In the genomic region with DNA sequence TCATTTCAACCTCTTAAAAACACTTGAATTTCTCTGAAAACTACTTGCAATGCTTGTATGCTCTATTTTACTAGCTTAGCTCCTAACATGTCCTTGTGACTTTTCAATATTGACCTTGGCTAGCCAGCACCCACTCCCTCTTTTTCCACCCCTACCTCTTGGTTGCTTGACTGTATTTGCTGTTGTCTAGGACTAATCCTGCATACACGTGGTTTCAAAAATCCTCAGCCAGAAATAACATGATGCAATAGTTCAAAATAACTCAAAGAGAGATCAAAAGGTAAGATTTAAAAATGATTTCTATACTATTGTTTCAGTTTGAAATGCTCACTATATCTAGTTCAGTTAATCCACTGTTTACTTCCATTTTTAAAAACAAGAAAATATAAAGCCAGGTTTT, we compare ENCODE assay signal across 20 cellular contexts.
DNase-seq lines count a peak whose midpoint lies in the region; ATAC-seq, FAIRE-seq and TF ChIP-seq lines count a peak whose summit lies in the region.
"Had no signal": no experiment of that assay in that cellular context is flagged by ENCODE, and none has a peak within 500 bp of the region (broad histone marks: within the 10 kb centered on the region; RNA-seq: fewer than 3 reads in every experiment).

No MANE protein-coding gene starts in this region.

- no peak for FAIRE-seq in HepG2 (lab: Jason Lieb, UNC)
- FAIRE-seq: HTR-8/SVneo had no signal

- TF ChIP-seq CTCF in Calu3 (IDR thresholded peaks at IDR 0.05; ENCODE audit: unreplicated experiment) (no peak), Loucy (conservative IDR thresholded peaks at IDR 0.05; ENCODE audit: low read length) (no peak), choroid plexus epithelial cell (conservative IDR thresholded peaks at IDR 0.05; ENCODE audit: low read depth, low read length) (no peak), HepG2 (CRISPR knock-in tag; IDR thresholded peaks at IDR 0.05) (no peak)

- H3K27ac ChIP-seq in HepG2 (ENCODE audit: extremely low read length, insufficient read depth, low read length), result no peak overlapping the region
- H3K27ac ChIP-seq in aorta (ENCODE audit: low read depth in 1 of 2, low read length in 2 of 2), result no peak overlapping the region
- H3K27ac ChIP-seq: BLaER1, RWPE1, SJCRH30 had no signal

- POLR2A ChIA-PET in HepG2 (lab: Yijun Ruan, JAX), result no interaction called here

- no peaks in the 10 kb centered on the region for H3F3A ChIP-seq in Loucy (ENCODE audit: low read depth)

- H3K9me3 ChIP-seq in Loucy (ENCODE audit: insufficient read depth, low read depth, low read length), result 0 out of 2 replicates have a peak, but pooled peaks cover 3% of the 10 kb centered on the region
- no peaks in the 10 kb centered on the region for H3K9me3 ChIP-seq in HepG2 (ENCODE audit: low read length)
- H3K9me3 ChIP-seq in aorta (ENCODE audit: control insufficient read depth, low read length), result no peaks in the 10 kb centered on the region
- H3K9me3 ChIP-seq: BLaER1, SJCRH30 had no signal

- H3K4me3 ChIP-seq in Loucy (ENCODE audit: low read length, poor library complexity, severe bottlenecking), result no peak overlapping the region
- no peak overlapping the region for H3K4me3 ChIP-seq in choroid plexus epithelial cell (ENCODE audit: low read depth, low read length)
- no peak overlapping the region for H3K4me3 ChIP-seq in HepG2 (replicated peaks in 1 of 3; ENCODE audit: insufficient read depth in 1 of 3, low read depth in 2 of 3, low read length in 3 of 3)
- H3K4me3 ChIP-seq in aorta (ENCODE audit: low read length in 2 of 2), result no peak overlapping the region
- H3K4me3 ChIP-seq: BLaER1, SJCRH30 had no signal

- no peaks in the 10 kb centered on the region for H3K9me3 Mint-ChIP-seq in Calu3 (ENCODE audit: low read depth, unreplicated experiment)

- no peak overlapping the region for H3K9ac ChIP-seq in Loucy (ENCODE audit: low read depth, low read length, poor library complexity, severe bottlenecking)
- no peak overlapping the region for H3K9ac ChIP-seq in HepG2 (ENCODE audit: insufficient read depth, low read depth, low read length)
- H3K9ac ChIP-seq: BLaER1 had no signal

- peaks cover under 1% of the 10 kb centered on the region for H3K4me1 ChIP-seq in Loucy (ENCODE audit: insufficient read depth, low read length, poor library complexity, severe bottlenecking)
- no peaks in the 10 kb centered on the region for H3K4me1 ChIP-seq in HepG2 (ENCODE audit: insufficient read depth, low read length)
- H3K4me1 ChIP-seq in aorta (ENCODE audit: control insufficient read depth in 1 of 2, insufficient read depth in 2 of 2, low read length in 2 of 2), result no peaks in the 10 kb centered on the region
- H3K4me1 ChIP-seq: SJCRH30 had no signal

- CTCF ChIA-PET in Calu3 (lab: Charles Lee) (no interaction called here), HepG2 (lab: Yijun Ruan, JAX; ENCODE audit: low intra/inter-chr PET ratio, low total read pairs) (no interaction called here)

- in situ Hi-C loops in HepG2 (cut with HindIII; ENCODE audit: extremely low pct_ligation_motif_present, low pct_unique_long_range_greater_than_20kb), result no loop called here

- H2AFZ ChIP-seq in Loucy (ENCODE audit: low read length) (peak overlapping the region; percentile 16; the same call in 1 of the 2 replicates), HepG2 (ENCODE audit: low read length) (no peak overlapping the region)

- H3K27me3 ChIP-seq in Loucy (ENCODE audit: insufficient read depth, low read length, poor library complexity, severe bottlenecking), result no peaks in the 10 kb centered on the region
- H3K27me3 ChIP-seq in HepG2 (ENCODE audit: control insufficient read depth in 1 of 2, insufficient read depth in 2 of 2, low read length in 2 of 2), result no peaks in the 10 kb centered on the region
- no peaks in the 10 kb centered on the region for H3K27me3 ChIP-seq in aorta (ENCODE audit: control insufficient read depth in 1 of 2, insufficient read depth in 2 of 2, low read length in 1 of 2)
- H3K27me3 ChIP-seq: BLaER1, SJCRH30 had no signal

- intact Hi-C loops in Calu3 (cut with micrococcal nuclease; ENCODE audit: unreplicated experiment) (no loop called here), HepG2 (cut with micrococcal nuclease; ENCODE audit: unreplicated experiment) (no loop called here), aorta (cut with DNase I) (no loop called here)

- H3K9me2 ChIP-seq in Loucy (replicated peaks; ENCODE audit: low read depth, low read length), result no peaks in the 10 kb centered on the region

- H3K27ac Mint-ChIP-seq in Calu3 (ENCODE audit: unreplicated experiment), result peak overlapping the region; percentile 44
- H3K27ac Mint-ChIP-seq: CD4-positive, alpha-beta memory T cell had no signal

- no peaks in the 10 kb centered on the region for H3K36me3 ChIP-seq in Loucy (ENCODE audit: insufficient read depth, low read length)
- H3K36me3 ChIP-seq in HepG2 (replicated peaks in 1 of 2; ENCODE audit: control insufficient read depth in 1 of 2, insufficient read depth in 2 of 2, low read length in 2 of 2), result no peaks in the 10 kb centered on the region
- no peaks in the 10 kb centered on the region for H3K36me3 ChIP-seq in aorta (ENCODE audit: control insufficient read depth in 1 of 2, insufficient read depth in 2 of 2, low read length in 1 of 2)
- H3K36me3 ChIP-seq: BLaER1, SJCRH30 had no signal

- H3K4me3 Mint-ChIP-seq in Calu3 (ENCODE audit: low read depth, unreplicated experiment), result no peak overlapping the region
- H3K4me3 Mint-ChIP-seq: CD4-positive, alpha-beta memory T cell had no signal

- no peaks in the 10 kb centered on the region for H3K36me3 Mint-ChIP-seq in Calu3 (ENCODE audit: insufficient read depth, unreplicated experiment)
- H3K36me3 Mint-ChIP-seq: CD4-positive, alpha-beta memory T cell had no signal

- no peak for DNase-seq in Calu3
- DNase-seq in choroid plexus epithelial cell (ENCODE audit: low read depth), result peak; percentile 69
- DNase-seq in HepG2 (ENCODE audit: low spot score), result no peak
- no peak for DNase-seq in activated CD4-positive, alpha-beta T cell treated with anti-CD3 and anti-CD28 coated beads for 48 hours
- no peak for DNase-seq in SK-N-DZ (ENCODE audit: low spot score)
- no peak for DNase-seq in SIG-M5 treated with dmso at 0.1 percent for 504 hours (lab: John Stamatoyannopoulos, UW; ENCODE audit: unreplicated experiment)
- no peak for DNase-seq in aorta
- DNase-seq: CD4-positive, alpha-beta memory T cell; DMS53; NCI-H1105 treated with DMSO at 0.1 percent for 48 hours; NCI-H1694 treated with DMSO at 0.1 percent for 48 hours; NCI-H2227 treated with DMSO at 0.1 percent for 48 hours; NCI-H510A treated with DMSO at 0.1 percent for 48 hours; NCI-H82; PC-3; SJCRH30 had no signal

- H3K4me2 ChIP-seq in Loucy (ENCODE audit: low read depth, low read length, poor library complexity, severe bottlenecking), result no peak overlapping the region
- no peak overlapping the region for H3K4me2 ChIP-seq in HepG2 (ENCODE audit: low read depth, low read length)
- H3K4me2 ChIP-seq: BLaER1 had no signal

- H3K79me2 ChIP-seq in Loucy (ENCODE audit: insufficient read depth, low read length) (no peaks in the 10 kb centered on the region), HepG2 (ENCODE audit: insufficient read depth, low read length) (no peaks in the 10 kb centered on the region)

- BruUV-seq in Calu3 (replicated peaks; lab: Mats Ljungman, UMichigan) (no TSS peak), HepG2 (replicated peaks; lab: Mats Ljungman, UMichigan) (no TSS peak)

- H4K20me1 ChIP-seq in Loucy (ENCODE audit: insufficient read depth, low read length, poor library complexity, severe bottlenecking) (no peaks in the 10 kb centered on the region), HepG2 (ENCODE audit: insufficient read depth, low read length) (no peaks in the 10 kb centered on the region)
- H4K20me1 ChIP-seq: BLaER1 had no signal

- H3K27me3 Mint-ChIP-seq in Calu3 (ENCODE audit: unreplicated experiment), result no peaks in the 10 kb centered on the region
- H3K27me3 Mint-ChIP-seq: CD4-positive, alpha-beta memory T cell had no signal

- 0% methylated on average over 1 of the region's 1 CpG for WGBS in HepG2 (ENCODE audit: low lambda C conversion rate)
- WGBS in aorta, 2 donors, result 4 to 5% methylated on average over 1 of the region's 1 CpG

- no peak for TF ChIP-seq RAD21 in HepG2 (CRISPR knock-in tag; IDR thresholded peaks at IDR 0.05)

- TF ChIP-seq EP300 in HepG2 (IDR thresholded peaks at IDR 0.05; ENCODE audit: low read depth in 2 of 2, low read length in 2 of 2) (no peak), HepG2 (CRISPR knock-in tag; IDR thresholded peaks at IDR 0.05; ENCODE audit: borderline replicate concordance) (no peak)

- peaks cover 9% of the 10 kb centered on the region for H3K4me1 Mint-ChIP-seq in Calu3 (ENCODE audit: low read depth, unreplicated experiment)
- H3K4me1 Mint-ChIP-seq: CD4-positive, alpha-beta memory T cell had no signal

- ATAC-seq in HepG2 (no peak), aorta (ENCODE audit: low FRiP score) (no peak)
- ATAC-seq: PC-3 had no signal

- TF ChIP-seq POLR2A in HepG2 (IDR thresholded peaks at IDR 0.05; ENCODE audit: insufficient read depth in 1 of 2, low read depth in 2 of 2, low read length in 2 of 2), result no peak

TF ChIP-seq in HepG2, 621 proteins besides CTCF, POLR2A, EP300 and RAD21 (continues in another document):
- no peak for TF ChIP-seq ZNF350 (CRISPR knock-in tag; IDR thresholded peaks at IDR 0.05; ENCODE audit: borderline replicate concordance, low read depth)
- peak; percentile 35; the same call in 1 of the 2 replicates for TF ChIP-seq CEBPB (IDR thresholded peaks at IDR 0.05; ENCODE audit: borderline replicate concordance, low read depth, low read length)
- TF ChIP-seq, protein P1, sequence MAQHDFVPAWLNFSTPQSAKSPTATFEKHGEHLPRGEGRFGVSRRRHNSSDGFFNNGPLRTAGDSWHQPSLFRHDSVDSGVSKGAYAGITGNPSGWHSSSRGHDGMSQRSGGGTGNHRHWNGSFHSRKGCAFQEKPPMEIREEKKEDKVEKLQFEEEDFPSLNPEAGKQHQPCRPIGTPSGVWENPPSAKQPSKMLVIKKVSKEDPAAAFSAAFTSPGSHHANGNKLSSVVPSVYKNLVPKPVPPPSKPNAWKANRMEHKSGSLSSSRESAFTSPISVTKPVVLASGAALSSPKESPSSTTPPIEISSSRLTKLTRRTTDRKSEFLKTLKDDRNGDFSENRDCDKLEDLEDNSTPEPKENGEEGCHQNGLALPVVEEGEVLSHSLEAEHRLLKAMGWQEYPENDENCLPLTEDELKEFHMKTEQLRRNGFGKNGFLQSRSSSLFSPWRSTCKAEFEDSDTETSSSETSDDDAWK (CRISPR knock-in tag; IDR thresholded peaks at IDR 0.05), result no peak
- TF ChIP-seq ZNF124 (CRISPR knock-in tag; IDR thresholded peaks at IDR 0.05), result no peak
- TF ChIP-seq PLSCR1 (CRISPR knock-in tag; IDR thresholded peaks at IDR 0.05; ENCODE audit: borderline replicate concordance), result no peak
- no peak for TF ChIP-seq NCOA1 (CRISPR knock-in tag; IDR thresholded peaks at IDR 0.05)
- no peak for TF ChIP-seq MTA3 (CRISPR knock-in tag; IDR thresholded peaks at IDR 0.05)
